In genomic region chr13:110419391-110419791, GRCh38 we compare ENCODE assay signal across 14 cellular contexts.
DNase-seq lines count a peak whose midpoint lies in the region; ATAC-seq and FAIRE-seq lines count a peak whose summit lies in the region.
"Had no signal": no experiment of that assay in that cellular context is flagged by ENCODE, and none has a peak within 500 bp of the region (broad histone marks: within the 10 kb centered on the region; RNA-seq: fewer than 3 reads in every experiment).

No MANE protein-coding gene starts in this region.

- H2BK120ac ChIP-seq in mesenchymal stem cell (ENCODE audit: low read depth, low read length), result no peak overlapping the region

- no peak overlapping the region for H3K9ac ChIP-seq in mesenchymal stem cell (ENCODE audit: low read length)

- peaks cover 17% of the 10 kb centered on the region for H3K79me1 ChIP-seq in mesenchymal stem cell (replicated peaks; ENCODE audit: low read length, poor library complexity, severe bottlenecking)

- peaks cover 33% of the 10 kb centered on the region for H3K4me1 ChIP-seq in mesenchymal stem cell (ENCODE audit: control insufficient read depth, insufficient read depth, low read depth, low read length)

- peak overlapping the region; percentile 95 for H2BK5ac ChIP-seq in mesenchymal stem cell (ENCODE audit: low read depth, low read length, poor library complexity, severe bottlenecking)

- ATAC-seq in GM21825 (IDR thresholded peaks at IDR 0.05; ENCODE audit: unreplicated experiment) (peak; percentile 46), HG03045 (IDR thresholded peaks at IDR 0.05; ENCODE audit: unreplicated experiment) (no peak)

- H3K9me3 ChIP-seq in mesenchymal stem cell (ENCODE audit: control insufficient read depth, low read length), result no peaks in the 10 kb centered on the region
- H3K9me3 ChIP-seq: adrenal gland had no signal

- H2BK12ac ChIP-seq in mesenchymal stem cell (ENCODE audit: low read length in 2 of 2), result no peak overlapping the region

- no peak overlapping the region for H3K14ac ChIP-seq in mesenchymal stem cell (ENCODE audit: low read length in 2 of 2)

- peak overlapping the region; percentile 75 for H2AK5ac ChIP-seq in mesenchymal stem cell (ENCODE audit: low read length, severe bottlenecking)

- FAIRE-seq in HTR-8/SVneo (lab: Jason Lieb, UNC), result no peak
- FAIRE-seq: islet of Langerhans had no signal

- no peak overlapping the region for H3K4me3 ChIP-seq in mesenchymal stem cell (ENCODE audit: insufficient read depth in 1 of 2, low read depth in 1 of 2, low read length in 2 of 2)
- H3K4me3 ChIP-seq: adrenal gland had no signal

- H3K27ac ChIP-seq in mesenchymal stem cell (ENCODE audit: low read length, poor library complexity, severe bottlenecking), result peak overlapping the region; percentile 98

- peaks cover 0 to 11% of the 10 kb centered on the region in 2 experiments for H3K36me3 ChIP-seq in mesenchymal stem cell (ENCODE audit: control insufficient read depth in 1 of 2, insufficient read depth in 2 of 2, low read depth in 1 of 2, low read length in 2 of 2)
- H3K36me3 ChIP-seq: adrenal gland had no signal

- in situ Hi-C loops in ACHN (cut with HindIII; ENCODE audit: low pct_ligation_motif_present, low pct_unique_long_range_greater_than_20kb, low sequenced_read_pairs), result no loop called here

- no peak overlapping the region for H2AFZ ChIP-seq in mesenchymal stem cell (ENCODE audit: low read depth, low read length)

- H3K27me3 ChIP-seq in mesenchymal stem cell (ENCODE audit: control insufficient read depth in 1 of 2, insufficient read depth in 1 of 2, low read length in 2 of 2), result no peaks in the 10 kb centered on the region
- H3K27me3 ChIP-seq: adrenal gland had no signal

- no peak overlapping the region for H2BK15ac ChIP-seq in mesenchymal stem cell (ENCODE audit: low read depth, poor library complexity, severe bottlenecking)

- H3K4ac ChIP-seq in mesenchymal stem cell (ENCODE audit: low read depth in 1 of 2, low read length in 2 of 2), result no peak overlapping the region

- H3K4me2 ChIP-seq in mesenchymal stem cell (ENCODE audit: low read length, poor library complexity, severe bottlenecking), result no peak overlapping the region

- H4K8ac ChIP-seq in mesenchymal stem cell (ENCODE audit: low read length), result no peak overlapping the region

- H4K91ac ChIP-seq in mesenchymal stem cell (ENCODE audit: low read length), result no peak overlapping the region

- peak; percentile 93 for DNase-seq in ACHN
- peak; percentile 91 for DNase-seq in astrocyte of the hippocampus (ENCODE audit: low read depth, low spot score)
- DNase-seq in mesenchymal stem cell, result no peak
- no peak for DNase-seq in central memory CD4-positive, alpha-beta T cell
- no peak for DNase-seq in CD1c-positive myeloid dendritic cell (ENCODE audit: extremely low spot score)
- no peak for DNase-seq in HTR-8/SVneo (ENCODE audit: insufficient read length, low spot score)
- DNase-seq: activated CD8-positive, alpha-beta memory T cell treated with anti-CD3 and anti-CD28 coated beads, Interleukin-2, amount 50 U/mL, for 48 hours; GOT3; Karpas-422; stimulated activated CD4-positive, alpha-beta T cell treated with anti-CD3 and anti-CD28 coated beads, Interleukin-2, amount 100 ng/mL, for 48 hours had no signal

- H3K23ac ChIP-seq in mesenchymal stem cell (ENCODE audit: low read length in 2 of 2), result no peak overlapping the region

- 88% methylated on average over 10 of the region's 14 CpGs for WGBS in mesenchymal stem cell

- peak overlapping the region in 1 of 2 experiments; percentile 11 for H3K18ac ChIP-seq in mesenchymal stem cell (ENCODE audit: low read depth in 1 of 2, low read length in 2 of 2)

Comparison
In these comparisons a context has a peak if more than half of its experiments do, and no peak if none do; other contexts are left out.
1. DNase-seq: peak in ACHN (single experiment) and astrocyte of the hippocampus (single experiment); none in mesenchymal stem cell (single experiment), central memory CD4-positive, alpha-beta T cell (single experiment), CD1c-positive myeloid dendritic cell (single experiment) and HTR-8/SVneo (single experiment).